ENCODE assay signal across 8 cellular contexts in genomic region chr3:97029972-97030371, GRCh38.
"Had no signal": no experiment of that assay in that cellular context is flagged by ENCODE, and none has a peak within 500 bp of the region (broad histone marks: within the 10 kb centered on the region; RNA-seq: fewer than 3 reads in every experiment).

No MANE protein-coding gene starts in this region.

- FAIRE-seq: G401.6, GM12878, GM12891, GM12892, GM18507, GM19239 had no signal

- DNase-seq: GDM1, GF-D8 had no signal

- ATAC-seq: GM12878 had no signal

- H3K4me3 ChIP-seq: GM12878 had no signal
